25 cellular contexts compared by ENCODE assay signal in genomic region chr7:44183386-44183785, GRCh38. TPM values are rescaled to one million over a fixed set of nuclear protein-coding genes. Genes with fewer than 3 reads are reported as not detected.
A peak's percentile ranks its signal among the peaks of the same experiment; 100 is the strongest.
DNase-seq lines count a peak whose midpoint lies in the region; FAIRE-seq lines count a peak whose summit lies in the region.
"Had no signal": no experiment of that assay in that cellular context is flagged by ENCODE, and none has a peak within 500 bp of the region (broad histone marks: within the 10 kb centered on the region; RNA-seq: fewer than 3 reads in every experiment).

No MANE protein-coding gene starts in this region.

- peak; percentile 61 for DNase-seq in NCI-H226
- DNase-seq in cerebellar nuclear complex (lab: John Stamatoyannopoulos, UW) = peak; percentile 50 to 66
- DNase-seq in medulla oblongata (ENCODE audit: extremely low spot score) = peak; percentile 15
- no peak for DNase-seq in urothelium cell line (ENCODE audit: low spot score)
- DNase-seq in HPDE6-E6E7 (ENCODE audit: extremely low spot score) = no peak
- no peak for DNase-seq in activated CD4-positive, alpha-beta T cell treated with anti-CD3 and anti-CD28 coated beads for 1 hour
- no peak for DNase-seq in activated naive CD8-positive, alpha-beta T cell treated with anti-CD3 and anti-CD28 coated beads for 36 hours
- DNase-seq: AML-193; CD4-positive, alpha-beta T cell; DMS53; GDM1; KBM-7; MV-4-11; NCI-H1694; NCI-H2029 treated with DMSO at 0.1 percent for 48 hours; NCI-H526 treated with DMSO at 0.1 percent for 48 hours; SHP77 had no signal

- no peaks in the 10 kb centered on the region for H3K27me3 Mint-ChIP-seq in activated naive CD8-positive, alpha-beta T cell treated with anti-CD3 and anti-CD28 coated beads for 36 hours
- H3K27me3 Mint-ChIP-seq: CD4-positive, alpha-beta T cell had no signal

- H3K36me3 Mint-ChIP-seq in activated naive CD8-positive, alpha-beta T cell treated with anti-CD3 and anti-CD28 coated beads for 36 hours = no peaks in the 10 kb centered on the region

- no peaks in the 10 kb centered on the region for H3K9me3 Mint-ChIP-seq in activated naive CD8-positive, alpha-beta T cell treated with anti-CD3 and anti-CD28 coated beads for 36 hours

- H3K4me1 Mint-ChIP-seq in activated naive CD8-positive, alpha-beta T cell treated with anti-CD3 and anti-CD28 coated beads for 36 hours = no peaks in the 10 kb centered on the region

- no peak overlapping the region for H3K4me3 Mint-ChIP-seq in activated naive CD8-positive, alpha-beta T cell treated with anti-CD3 and anti-CD28 coated beads for 36 hours
- H3K4me3 Mint-ChIP-seq: CD4-positive, alpha-beta T cell had no signal

- H3K27ac Mint-ChIP-seq in activated naive CD8-positive, alpha-beta T cell treated with anti-CD3 and anti-CD28 coated beads for 36 hours = no peak overlapping the region
- H3K27ac Mint-ChIP-seq: CD4-positive, alpha-beta T cell had no signal

- peak; percentile 73 for FAIRE-seq in urothelium cell line (lab: Jason Lieb, UNC)
- FAIRE-seq: A549, GM12878, GM19239, H54 had no signal

RNA-seq across cellular contexts. Expression of gene GCK, which starts 5.9 kb away (rescaled TPM):
- 1 to 10 TPM; 2.5 to 3.7 TPM for total RNA-seq in activated naive CD8-positive, alpha-beta T cell treated with anti-CD3 and anti-CD28 coated beads for 36 hours
- total RNA-seq: GM12878, LHCN-M2, MCF 10A, NCI-H460, SK-MEL-5 had no signal

RNA-seq across cellular contexts. Expression of gene YKT6, which starts 17.4 kb away (rescaled TPM):
- 10 to 100 TPM; 74.9 to 75.9 TPM for total RNA-seq in activated naive CD8-positive, alpha-beta T cell treated with anti-CD3 and anti-CD28 coated beads for 36 hours

RNA-seq across cellular contexts. Expression of gene MYL7, which starts 42.3 kb away (rescaled TPM):
- not detected for total RNA-seq in activated naive CD8-positive, alpha-beta T cell treated with anti-CD3 and anti-CD28 coated beads for 36 hours
- total RNA-seq: CD4-positive, alpha-beta T cell; GM12878; LHCN-M2; MCF 10A; NCI-H460; SK-MEL-5 had no signal

Comparison
In these comparisons a context has a peak if more than half of its experiments do, and no peak if none do; other contexts are left out.
1. DNase-seq: peak in NCI-H226 (single experiment), cerebellar nuclear complex (2 of 2) and medulla oblongata (single experiment); none in urothelium cell line (single experiment), HPDE6-E6E7 (single experiment), activated CD4-positive, alpha-beta T cell treated with anti-CD3 and anti-CD28 coated beads for 1 hour (single experiment) and activated naive CD8-positive, alpha-beta T cell treated with anti-CD3 and anti-CD28 coated beads for 36 hours (single experiment).